Comparison of ENCODE assay signal across 9 cellular contexts in the genomic region with DNA sequence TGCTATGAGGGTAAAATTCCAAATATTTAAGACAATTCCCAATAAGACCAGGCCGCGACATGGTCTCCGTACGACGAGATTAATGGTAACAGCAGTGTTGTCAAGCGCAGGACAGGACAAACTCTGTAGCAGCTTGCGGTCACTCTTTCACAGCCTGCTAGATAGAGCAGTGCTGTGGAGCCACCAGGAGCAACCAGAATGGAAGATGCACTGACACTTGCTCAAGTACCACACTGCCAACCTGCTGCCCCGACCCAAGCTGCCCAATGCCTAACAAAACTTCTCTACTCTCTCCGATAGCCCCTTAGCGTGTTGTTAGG. TPM values are rescaled to one million over a fixed set of nuclear protein-coding genes. Genes with fewer than 3 reads are reported as not detected.
DNase-seq lines count a peak whose midpoint lies in the region; ATAC-seq and TF ChIP-seq lines count a peak whose summit lies in the region.
"Had no signal": no experiment of that assay in that cellular context is flagged by ENCODE, and none has a peak within 500 bp of the region (broad histone marks: within the 10 kb centered on the region; RNA-seq: fewer than 3 reads in every experiment).

No MANE protein-coding gene starts in this region.

- H3K4me3 Mint-ChIP-seq in stimulated activated naive B cell treated with anti-CD40 and anti-IgM and Interleukin-4, amounts not matched to agents 10 μg/mL and 1 μg/mL and 100 μg/mL, for 72 hours = no peak overlapping the region
- H3K4me3 Mint-ChIP-seq: dendritic cell treated with granulocyte-macrophage colony-stimulating factor and Interleukin-4, amounts not matched to agents 40 ng/mL and 50 ng/mL, for 4 days had no signal

- no TSS peak for BruUV-seq in OCI-LY7 (replicated peaks; lab: Mats Ljungman, UMichigan)

- H2AFZ ChIP-seq in OCI-LY7 (ENCODE audit: low read length) = peak overlapping the region; percentile 84

- WGBS in heart left ventricle, 4 donors = 4 to 9% (median 6%) methylated on average over 10 of the region's 10 CpGs

- H3K27me3 Mint-ChIP-seq in stimulated activated naive B cell treated with anti-CD40 and anti-IgM and Interleukin-4, amounts not matched to agents 10 μg/mL and 1 μg/mL and 100 μg/mL, for 72 hours = no peaks in the 10 kb centered on the region
- H3K27me3 Mint-ChIP-seq: dendritic cell treated with granulocyte-macrophage colony-stimulating factor and Interleukin-4, amounts not matched to agents 40 ng/mL and 50 ng/mL, for 4 days had no signal

- no peak for TF ChIP-seq POLR2A in heart left ventricle (IDR thresholded peaks at IDR 0.05)

- H3K4me3 ChIP-seq in OCI-LY7 (ENCODE audit: low read depth, low read length, poor library complexity, severe bottlenecking) (peak overlapping the region; percentile 75), heart left ventricle (peak overlapping the region; percentile 53 to 77 (median 65))

- H3K27ac ChIP-seq in OCI-LY7 (ENCODE audit: low read depth, low read length, poor library complexity, severe bottlenecking) (peak overlapping the region; percentile 72), heart left ventricle (peak overlapping the region; percentile 94 to 99 (median 96))

- no peaks in the 10 kb centered on the region for H3K9me2 ChIP-seq in OCI-LY7 (ENCODE audit: insufficient read depth, low read length)

- intact Hi-C loops in OCI-LY7 (cut with micrococcal nuclease; ENCODE audit: unreplicated experiment) = loop anchor here (1.0 to 10.0 kb wide), 3 partner anchors 180 to 1211 kb away; partner anchors contain the start of genes GDAP2, PHGDH and WDR3
- intact Hi-C loops in heart left ventricle (cut with DNase I) = loop anchor here in 3 of 10 donors (5.0 to 10.0 kb wide), 3 partner anchors 48 to 95 kb away; no protein-coding TSS in a partner anchor

- H3K79me2 ChIP-seq in OCI-LY7 (ENCODE audit: insufficient read depth, low read depth, low read length) = peaks cover 24% of the 10 kb centered on the region; the same call in 1 of the 2 replicates

- peaks cover 27% of the 10 kb centered on the region for H3K4me1 ChIP-seq in OCI-LY7 (ENCODE audit: insufficient read depth, low read length, poor library complexity, severe bottlenecking)
- H3K4me1 ChIP-seq in heart left ventricle = peaks cover 0 to 45% (median 27%) of the 10 kb centered on the region in 12 donors

- H3K27ac Mint-ChIP-seq in stimulated activated naive B cell treated with anti-CD40 and anti-IgM and Interleukin-4, amounts not matched to agents 10 μg/mL and 1 μg/mL and 100 μg/mL, for 72 hours = no peak overlapping the region
- H3K27ac Mint-ChIP-seq: dendritic cell treated with granulocyte-macrophage colony-stimulating factor and Interleukin-4, amounts not matched to agents 40 ng/mL and 50 ng/mL, for 4 days had no signal

- H3K9me3 Mint-ChIP-seq in stimulated activated naive B cell treated with anti-CD40 and anti-IgM and Interleukin-4, amounts not matched to agents 10 μg/mL and 1 μg/mL and 100 μg/mL, for 72 hours = no peaks in the 10 kb centered on the region
- H3K9me3 Mint-ChIP-seq: dendritic cell treated with granulocyte-macrophage colony-stimulating factor and Interleukin-4, amounts not matched to agents 40 ng/mL and 50 ng/mL, for 4 days had no signal

- peaks cover 11 to 14% of the 10 kb centered on the region in 2 donors for H3K4me1 Mint-ChIP-seq in stimulated activated naive B cell treated with anti-CD40 and anti-IgM and Interleukin-4, amounts not matched to agents 10 μg/mL and 1 μg/mL and 100 μg/mL, for 72 hours

- no peaks in the 10 kb centered on the region for H4K20me1 ChIP-seq in OCI-LY7 (ENCODE audit: insufficient read depth, low read length)

- no peaks in the 10 kb centered on the region for H3K27me3 ChIP-seq in heart left ventricle

- CTCF ChIA-PET in OCI-LY7 (lab: Charles Lee; ENCODE audit: unreplicated experiment) = interaction anchor here (0.9 kb wide), 1 partner anchor 8 kb away, joined by 3 read pairs; no protein-coding TSS in a partner anchor

- H3K9me3 ChIP-seq in OCI-LY7 (ENCODE audit: low read length) = no peaks in the 10 kb centered on the region
- H3K9me3 ChIP-seq in heart left ventricle = no peaks in the 10 kb centered on the region

- ATAC-seq in activated CD4-positive, CD25-positive, alpha-beta regulatory T cell treated with anti-CD3 and anti-CD28 coated beads, Interleukin-2, amount 50 U/mL, for 24 hours = peak; percentile 11 to 12
- ATAC-seq in HG02870 (IDR thresholded peaks at IDR 0.05; ENCODE audit: unreplicated experiment) (peak; percentile 31), heart left ventricle (peak; percentile 33 to 44 (median 40))
- peak; percentile 33 to 45 for ATAC-seq in stimulated activated naive B cell treated with anti-CD40 and anti-IgM and Interleukin-4, amounts not matched to agents 10 μg/mL and 1 μg/mL and 100 μg/mL, for 72 hours (replicated peaks)

- DNase-seq in activated CD4-positive, CD25-positive, alpha-beta regulatory T cell treated with anti-CD3 and anti-CD28 coated beads, Interleukin-2, amount 50 U/mL, for 72 hours = no peak
- DNase-seq in OCI-LY7 (ENCODE audit: low spot score) (no peak), heart left ventricle (peak in 3 of 5 donors; percentile 15 to 35 (median 28)), T-helper 2 cell (no peak)
- DNase-seq in stimulated activated naive B cell treated with anti-CD40 and anti-IgM and Interleukin-4, amounts not matched to agents 10 μg/mL and 1 μg/mL and 100 μg/mL, for 72 hours = no peak
- DNase-seq in stimulated activated naive CD4-positive, alpha-beta T cell treated with Interleukin-2 at 50 U/mL for 16 hours (lab: John Stamatoyannopoulos, UW) = no peak

- H3K36me3 ChIP-seq in OCI-LY7 (ENCODE audit: insufficient read depth, low read length) (no peaks in the 10 kb centered on the region; the same call in 1 of the 2 replicates), heart left ventricle (peaks cover 0 to 8% (median 0%) of the 10 kb centered on the region in 9 donors)

- POLR2A ChIA-PET in OCI-LY7 (lab: Charles Lee) = interaction anchor here (0.8 to 1.6 kb wide), 3 partner anchors 8 to 12 kb away, joined by 3 to 4 read pairs (median 3); no protein-coding TSS in a partner anchor

- H3K4me2 ChIP-seq in OCI-LY7 (ENCODE audit: low read length) = peak overlapping the region; percentile 77

- H3K36me3 Mint-ChIP-seq in stimulated activated naive B cell treated with anti-CD40 and anti-IgM and Interleukin-4, amounts not matched to agents 10 μg/mL and 1 μg/mL and 100 μg/mL, for 72 hours = peaks cover 4 to 8% of the 10 kb centered on the region in 2 donors

- TF ChIP-seq CTCF in OCI-LY7 (conservative IDR thresholded peaks at IDR 0.05; ENCODE audit: low read length) = no peak
- no peak for TF ChIP-seq CTCF in heart left ventricle (IDR thresholded peaks at IDR 0.05)

RNA-seq across cellular contexts. Expression of gene WARS2, which starts 0.6 kb away (rescaled TPM):
- 8.9 and 11.0 TPM in 2 replicates for total RNA-seq in OCI-LY7 (2014; rRNA removed; shearing (Covaris generic))
- 7.0 and 9.1 TPM in 2 replicates for total RNA-seq in OCI-LY7 (2022)
- 10 to 100 TPM in 6 of 9 donors, 1 to 10 TPM in 3; 8.5 to 15.5 (median 13.1) TPM for total RNA-seq in heart left ventricle
- 1 to 10 TPM; 3.9 to 7.7 TPM for polyA plus RNA-seq in heart left ventricle

Comparison
In these comparisons a context has a peak if more than half of its experiments do, and no peak if none do; other contexts are left out.
1. DNase-seq: peak in heart left ventricle (3 of 5); none in activated CD4-positive, CD25-positive, alpha-beta regulatory T cell treated with anti-CD3 and anti-CD28 coated beads, Interleukin-2, amount 50 U/mL, for 72 hours (single experiment), OCI-LY7 (single experiment), stimulated activated naive B cell treated with anti-CD40 and anti-IgM and Interleukin-4, amounts not matched to agents 10 μg/mL and 1 μg/mL and 100 μg/mL, for 72 hours (single experiment), stimulated activated naive CD4-positive, alpha-beta T cell treated with Interleukin-2 at 50 U/mL for 16 hours (single experiment) and T-helper 2 cell (0 of 5).
2. Peak in every context shown above with its lines, with median percentiles within 50 percentile points of each other: ATAC-seq.